In the genomic region with DNA sequence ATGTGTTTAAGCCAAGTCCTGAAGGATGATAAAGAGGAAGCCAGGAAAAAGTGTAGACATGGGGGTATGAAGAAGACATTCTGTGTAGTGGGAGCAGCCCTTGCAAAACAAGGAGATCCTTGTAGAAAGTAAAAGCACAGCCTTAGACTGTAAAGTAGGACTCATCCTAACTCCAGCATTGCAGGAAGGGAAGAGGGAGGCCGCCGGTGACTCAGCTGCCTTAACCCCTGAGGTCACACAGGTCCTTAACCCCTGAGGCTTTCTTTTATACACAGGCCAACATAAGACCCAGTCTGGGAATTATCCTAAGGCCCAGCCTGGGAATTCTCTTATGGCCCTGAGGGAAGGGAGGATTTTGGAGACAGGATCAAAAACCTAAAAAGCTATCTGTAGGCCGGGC, we compare ENCODE assay signal across 18 cellular contexts. TPM values are rescaled to one million over a fixed set of nuclear protein-coding genes. Genes with fewer than 3 reads are reported as not detected.
DNase-seq lines count a peak whose midpoint lies in the region; ATAC-seq and TF ChIP-seq lines count a peak whose summit lies in the region.
"Had no signal": no experiment of that assay in that cellular context is flagged by ENCODE, and none has a peak within 500 bp of the region (broad histone marks: within the 10 kb centered on the region; RNA-seq: fewer than 3 reads in every experiment).

No MANE protein-coding gene starts in this region.

- H3K4me3 ChIP-seq in PC-9 (no peak overlapping the region), foreskin fibroblast (ENCODE audit: low read depth in 1 of 2, low read length in 2 of 2) (no peak overlapping the region), osteoblast (ENCODE audit: insufficient read depth, low read length) (peak overlapping the region; percentile 25), thyroid gland (replicated peaks in 1 of 3) (no peak overlapping the region), tibial artery (no peak overlapping the region)
- H3K4me3 ChIP-seq: esophagus muscularis mucosa had no signal

- H3K27ac ChIP-seq in PC-9 (peak overlapping the region; percentile 20; the same call in 1 of the 2 replicates), osteoblast (ENCODE audit: low read depth, low read length) (peak overlapping the region; percentile 48), thyroid gland (no peak overlapping the region), tibial artery (no peak overlapping the region)
- H3K27ac ChIP-seq: esophagus muscularis mucosa had no signal

- H3K4me1 ChIP-seq in PC-9 (replicated peaks; ENCODE audit: insufficient read depth) (peaks cover 34% of the 10 kb centered on the region), osteoblast (ENCODE audit: insufficient read depth, low read length) (peaks cover 22% of the 10 kb centered on the region), thyroid gland (no peaks in the 10 kb centered on the region), tibial artery (peaks cover 0 to 15% (median 3%) of the 10 kb centered on the region in 4 donors)

- H3K4me2 ChIP-seq in PC-9 (peak overlapping the region; percentile 42), osteoblast (ENCODE audit: insufficient read depth, low read length) (peak overlapping the region; percentile 66)

- TF ChIP-seq CTCF in PC-9 (conservative IDR thresholded peaks at IDR 0.05) = no peak
- TF ChIP-seq CTCF in foreskin fibroblast (IDR thresholded peaks at IDR 0.05; ENCODE audit: low read depth, low read length) = no peak
- TF ChIP-seq CTCF in osteoblast (IDR thresholded peaks at IDR 0.05; ENCODE audit: extremely low read depth, low read depth, low read length) = no peak
- no peak for TF ChIP-seq CTCF in thyroid gland (IDR thresholded peaks at IDR 0.05)
- no peak for TF ChIP-seq CTCF in tibial artery (IDR thresholded peaks at IDR 0.05)

- H3K9me3 ChIP-seq in PC-9 (ENCODE audit: insufficient read depth, low read depth) (no peaks in the 10 kb centered on the region), osteoblast (ENCODE audit: low read depth, low read length) (no peaks in the 10 kb centered on the region), thyroid gland (no peaks in the 10 kb centered on the region), tibial artery (no peaks in the 10 kb centered on the region)
- H3K9me3 ChIP-seq: esophagus muscularis mucosa had no signal

- POLR2A ChIA-PET in PC-9 (lab: Charles Lee; ENCODE audit: unreplicated experiment) = interaction anchor here (0.6 kb wide), 1 partner anchor 534 kb away, joined by 4 read pairs; no protein-coding TSS in a partner anchor

- no peaks in the 10 kb centered on the region for H3K36me3 ChIP-seq in PC-9 (ENCODE audit: low read depth)
- H3K36me3 ChIP-seq in osteoblast (ENCODE audit: insufficient read depth, low read length) = no peaks in the 10 kb centered on the region
- H3K36me3 ChIP-seq in thyroid gland = no peaks in the 10 kb centered on the region
- H3K36me3 ChIP-seq in tibial artery = no peaks in the 10 kb centered on the region
- H3K36me3 ChIP-seq: esophagus muscularis mucosa had no signal

- H3F3A ChIP-seq in PC-9 (ENCODE audit: insufficient read depth, low read depth) = peaks cover 32% of the 10 kb centered on the region; the same call in 1 of the 2 replicates

- no peaks in the 10 kb centered on the region for H4K20me1 ChIP-seq in PC-9 (ENCODE audit: insufficient read depth)
- peaks cover 6% of the 10 kb centered on the region for H4K20me1 ChIP-seq in osteoblast (ENCODE audit: insufficient read depth, low read length)

- no peak for ATAC-seq in GM18861 (IDR thresholded peaks at IDR 0.05; ENCODE audit: unreplicated experiment)

- DNase-seq in ELF-1 (ENCODE audit: low read depth, low spot score) = peak; percentile 82
- DNase-seq in PC-9 = peak in 1 of 2 experiments; percentile 17
- DNase-seq in foreskin fibroblast = peak; percentile 25 to 59
- DNase-seq in osteoblast (ENCODE audit: insufficient read length, low spot score, missing footprints) = no peak
- no peak for DNase-seq in HPDE6-E6E7 (ENCODE audit: extremely low spot score)
- no peak for DNase-seq in thyroid gland
- DNase-seq in tibial artery = no peak
- DNase-seq: ACHN; activated CD4-positive, alpha-beta T cell treated with anti-CD3 and anti-CD28 coated beads, Interleukin-2, amount 10 ng/mL, durations not matched to agents 7 days and 5 days; activated naive CD4-positive, alpha-beta T cell treated with anti-CD3 and anti-CD28 coated beads for 36 hours; activated T-cell treated with anti-CD3 and anti-CD28 coated beads for 4 hours; CD4-positive, alpha-beta T cell; kidney; NCI-H187; NCI-H524 treated with DMSO at 0.1 percent for 48 hours; occipital lobe had no signal

- CTCF ChIA-PET in PC-9 (lab: Charles Lee) = interaction anchor here (0.5 kb wide), 1 partner anchor 1466 kb away, joined by 3 read pairs; no protein-coding TSS in a partner anchor

- H3K27me3 ChIP-seq in PC-9 (ENCODE audit: insufficient read depth, low read depth) (no peaks in the 10 kb centered on the region), osteoblast (ENCODE audit: insufficient read depth, low read length) (no peaks in the 10 kb centered on the region), thyroid gland (no peaks in the 10 kb centered on the region), tibial artery (no peaks in the 10 kb centered on the region)
- H3K27me3 ChIP-seq: esophagus muscularis mucosa had no signal

- H2AFZ ChIP-seq in PC-9 (no peak overlapping the region), osteoblast (ENCODE audit: low read length) (peak overlapping the region; percentile 27)

- 77 to 84% methylated on average over 3 of the region's 3 CpGs for WGBS in thyroid gland, 2 donors

- no peak for TF ChIP-seq POLR2A in thyroid gland (IDR thresholded peaks at IDR 0.05)

- BruUV-seq in PC-9 (replicated peaks; lab: Mats Ljungman, UMichigan) = no TSS peak

- intact Hi-C loops in PC-9 (cut with micrococcal nuclease; ENCODE audit: unreplicated experiment) = no loop called here
- intact Hi-C loops in thyroid gland (cut with DNase I) = loop anchor here (10.0 kb wide), 1 partner anchor 524 kb away; no protein-coding TSS in a partner anchor
- intact Hi-C loops in tibial artery (cut with DNase I; ENCODE audit: low total_unique reads) = loop anchor here (2.0 to 10.0 kb wide), 2 partner anchors 64 to 636 kb away; no protein-coding TSS in a partner anchor

- no peaks in the 10 kb centered on the region for H3K9me2 ChIP-seq in PC-9 (ENCODE audit: insufficient read depth)

- H3K79me2 ChIP-seq in PC-9 (ENCODE audit: low read depth) = peaks cover 38% of the 10 kb centered on the region
- H3K79me2 ChIP-seq in osteoblast (ENCODE audit: insufficient read depth, low read length) = peaks cover 35% of the 10 kb centered on the region

RNA-seq across cellular contexts. Expression of a gene that starts 18.0 kb away (rescaled TPM):
- total RNA-seq in PC-9 (2021) (90.1 and 101 TPM in 2 replicates), osteoblast (126 and 128 TPM in 2 replicates), thyroid gland (10 to 100 TPM; 37.1 to 84.1 (median 63.2) TPM)

Comparison
In these comparisons a context has a peak if more than half of its experiments do, and no peak if none do; other contexts are left out.
1. DNase-seq: peak in ELF-1 (single experiment) and foreskin fibroblast (2 of 2); none in osteoblast (single experiment), HPDE6-E6E7 (single experiment), thyroid gland (0 of 2) and tibial artery (0 of 2).
2. H3K27ac ChIP-seq: peak in PC-9 (single experiment) and osteoblast (single experiment); none in thyroid gland (0 of 3) and tibial artery (0 of 2).